Comparison of ENCODE assay signal across 8 cellular contexts in genomic region chr10:42177793-42178689, GRCh38.
A peak's percentile ranks its signal among the peaks of the same experiment; 100 is the strongest.
DNase-seq lines count a peak whose midpoint lies in the region; ATAC-seq, FAIRE-seq and TF ChIP-seq lines count a peak whose summit lies in the region.
"Not testable (repeated sequence)": the region's sequence is repeated elsewhere in the genome, so short reads cannot be mapped to it uniquely, and the experiment has no call there.

No MANE protein-coding gene starts in this region.

- not testable (repeated sequence) for ATAC-seq in CD4-positive, alpha-beta T cell (ENCODE audit: poor library complexity); activated B cell treated with CpG ODN at 0.5 μM for 24 hours (ENCODE audit: low read depth); naive B cell (ENCODE audit: low read depth in 2 of 2); thoracic aorta (ENCODE audit: insufficient number of reproducible peaks, low FRiP score, low read depth)

- TF ChIP-seq POLR2A in H54 (IDR thresholded peaks at IDR 0.05; ENCODE audit: low read depth, low read length) = not testable (repeated sequence)

- not testable (repeated sequence) for H3K9me3 ChIP-seq in CD4-positive, alpha-beta T cell (ENCODE audit: control insufficient read depth, low read length); thoracic aorta

- POLR2A ChIA-PET in CD4-positive, alpha-beta T cell (lab: Charles Lee); activated B cell treated with CpG ODN at 0.5 μM for 24 hours (lab: Charles Lee): not testable (repeated sequence)

- peak overlapping the region; percentile 32 for H3K27ac Mint-ChIP-seq in CD4-positive, alpha-beta T cell
- H3K27ac Mint-ChIP-seq in activated B cell treated with CpG ODN at 0.5 μM for 24 hours (peak overlapping the region; percentile 50), naive B cell (peak overlapping the region in 5 of 6 donors; percentile 57 to 92 (median 83))

- not testable (repeated sequence) for H3K4me3 ChIP-seq in bronchial epithelial cell (ENCODE audit: low read depth, low read length)
- H3K4me3 ChIP-seq in thoracic aorta = peak overlapping the region; percentile 33

- DNase-seq in CD4-positive, alpha-beta T cell; H54 (ENCODE audit: insufficient read length, low spot score); activated B cell treated with CpG ODN at 0.5 μM for 24 hours; thoracic aorta (ENCODE audit: low spot score): not testable (repeated sequence)
- DNase-seq in NCI-H82 (lab: John Stamatoyannopoulos, UW) (peak; percentile 15), bronchial epithelial cell (ENCODE audit: low read depth) (peak; percentile 43), foreskin melanocyte (peak; percentile 32), naive B cell (peak; percentile 7)

- not testable (repeated sequence) for H3K36me3 ChIP-seq in bronchial epithelial cell (ENCODE audit: control insufficient read depth, insufficient read depth, low read length); thoracic aorta

- not testable (repeated sequence) for H3K9me3 Mint-ChIP-seq in CD4-positive, alpha-beta T cell; activated B cell treated with CpG ODN at 0.5 μM for 24 hours
- peaks cover 4 to 22% (median 15%) of the 10 kb centered on the region in 7 donors for H3K9me3 Mint-ChIP-seq in naive B cell

- H3K36me3 Mint-ChIP-seq in CD4-positive, alpha-beta T cell (ENCODE audit: low read depth); activated B cell treated with CpG ODN at 0.5 μM for 24 hours (ENCODE audit: low read depth); naive B cell: not testable (repeated sequence)

- H3K4me3 Mint-ChIP-seq in CD4-positive, alpha-beta T cell = peak overlapping the region; percentile 85
- H3K4me3 Mint-ChIP-seq in activated B cell treated with CpG ODN at 0.5 μM for 24 hours = not testable (repeated sequence)
- peak overlapping the region; percentile 31 to 83 (median 72) for H3K4me3 Mint-ChIP-seq in naive B cell

- peaks cover 84% of the 10 kb centered on the region for H3K27me3 Mint-ChIP-seq in CD4-positive, alpha-beta T cell
- H3K27me3 Mint-ChIP-seq in activated B cell treated with CpG ODN at 0.5 μM for 24 hours = peaks cover 44% of the 10 kb centered on the region
- peaks cover 37 to 55% (median 49%) of the 10 kb centered on the region in 3 donors for H3K27me3 Mint-ChIP-seq in naive B cell

- peak; percentile 38 for TF ChIP-seq CTCF in CD4-positive, alpha-beta T cell (IDR thresholded peaks at IDR 0.05)
- not testable (repeated sequence) for TF ChIP-seq CTCF in activated B cell treated with CpG ODN at 0.5 μM for 24 hours (IDR thresholded peaks at IDR 0.05)
- TF ChIP-seq CTCF in bronchial epithelial cell (IDR thresholded peaks at IDR 0.05; ENCODE audit: insufficient read depth, low read length, severe bottlenecking) (peak; percentile 31), thoracic aorta (IDR thresholded peaks at IDR 0.05) (peak; percentile 42)

- not testable (repeated sequence) for H3K4me1 ChIP-seq in thoracic aorta (ENCODE audit: control insufficient read depth in 1 of 2, low read depth in 2 of 2)

- H3K4me1 Mint-ChIP-seq in CD4-positive, alpha-beta T cell (ENCODE audit: low read depth); activated B cell treated with CpG ODN at 0.5 μM for 24 hours: not testable (repeated sequence)
- peaks cover 0 to 11% (median 0%) of the 10 kb centered on the region in 3 donors for H3K4me1 Mint-ChIP-seq in naive B cell

- CTCF ChIA-PET in CD4-positive, alpha-beta T cell (lab: Charles Lee) = not testable (repeated sequence)
- CTCF ChIA-PET in activated B cell treated with CpG ODN at 0.5 μM for 24 hours (lab: Charles Lee) = interaction anchor here (0.6 kb wide), 1 partner anchor 1753 kb away, joined by 3 read pairs; no protein-coding TSS in a partner anchor

- H3K27ac ChIP-seq in CD4-positive, alpha-beta T cell (ENCODE audit: low read depth, low read length); thoracic aorta: not testable (repeated sequence)

- intact Hi-C loops in CD4-positive, alpha-beta T cell (cut with DNase I, micrococcal nuclease); activated B cell treated with CpG ODN at 0.5 μM for 24 hours (cut with micrococcal nuclease): not testable (repeated sequence)

- peak; percentile 61 for FAIRE-seq in H54 (lab: Jason Lieb, UNC)
- not testable (repeated sequence) for FAIRE-seq in bronchial epithelial cell (lab: Jason Lieb, UNC)

- H3K27me3 ChIP-seq in CD4-positive, alpha-beta T cell (ENCODE audit: control insufficient read depth, insufficient read depth, low read length) = peaks cover 16% of the 10 kb centered on the region
- H3K27me3 ChIP-seq in bronchial epithelial cell (ENCODE audit: control insufficient read depth, insufficient read depth, low read length); thoracic aorta (replicated peaks; ENCODE audit: insufficient read depth): not testable (repeated sequence)

Comparison
In these comparisons a context has a peak if more than half of its experiments do, and no peak if none do; other contexts are left out.
1. H3K27ac Mint-ChIP-seq: peak in every context shown above with its lines; median percentile 83 in naive B cell; 50 in activated B cell treated with CpG ODN at 0.5 μM for 24 hours; 32 in CD4-positive, alpha-beta T cell.